ENCODE assay signal across 8 cellular contexts in the genomic region with DNA sequence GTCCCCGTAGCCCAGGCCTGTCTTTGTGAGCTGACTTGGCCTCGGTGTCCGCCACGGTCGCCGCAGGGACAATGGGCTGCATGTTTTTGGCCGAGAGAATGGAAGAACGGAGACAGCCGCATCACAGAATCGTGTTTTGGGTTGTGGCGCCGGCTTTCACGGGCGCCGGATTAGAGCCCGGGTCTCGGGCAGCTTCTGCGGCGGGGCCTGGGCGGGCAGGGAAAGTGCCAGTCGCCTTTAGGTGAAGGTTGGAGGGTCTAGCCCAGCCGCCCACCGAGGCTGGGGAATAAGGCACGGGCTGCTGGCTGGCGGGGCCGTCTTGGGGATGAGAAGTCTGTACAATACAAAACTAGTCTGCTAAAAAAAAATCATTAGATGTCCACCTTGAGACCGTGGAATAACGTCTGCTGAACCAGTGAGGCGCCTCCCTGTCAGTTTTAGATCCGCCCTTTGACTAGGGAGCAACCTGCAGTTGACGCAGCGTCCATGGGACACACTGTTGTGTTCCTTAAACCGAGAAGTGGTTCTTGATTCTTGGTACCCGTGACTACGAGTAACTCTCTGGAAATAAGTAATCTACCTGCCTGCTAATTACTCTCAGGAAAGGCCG. TPM values are rescaled to one million over a fixed set of nuclear protein-coding genes. Genes with fewer than 3 reads are reported as not detected.
DNase-seq lines count a peak whose midpoint lies in the region; ATAC-seq and TF ChIP-seq lines count a peak whose summit lies in the region.

No MANE protein-coding gene starts in this region.

- H2AFZ ChIP-seq in OCI-LY7 (ENCODE audit: low read length), result peak overlapping the region; percentile 24; the same call in 1 of the 2 replicates

- peak; percentile 58 for DNase-seq in OCI-LY7 (ENCODE audit: low spot score)
- peak; percentile 35 for DNase-seq in activated effector memory CD4-positive, alpha-beta T cell treated with Interleukin-2 at 50 U/mL for 16 hours
- DNase-seq in foreskin keratinocyte, result peak; percentile 29 to 59
- DNase-seq in tibial artery, result peak; percentile 51 to 67

- H3K4me2 ChIP-seq in BLaER1 treated with 17β-estradiol and CSF1 and Interleukin-3, amounts not matched to agents 10 nM and 100 nM, result peak overlapping the region; percentile 69 to 92 (median 87)
- peak overlapping the region; percentile 96 for H3K4me2 ChIP-seq in OCI-LY7 (ENCODE audit: low read length)

- peak overlapping the region; percentile 67 to 99 (median 89) for H3K4me3 ChIP-seq in BLaER1 treated with 17β-estradiol and CSF1 and Interleukin-3, amounts not matched to agents 10 nM and 100 nM
- H3K4me3 ChIP-seq in OCI-LY7 (ENCODE audit: low read depth, low read length, poor library complexity, severe bottlenecking), result peak overlapping the region; percentile 81
- H3K4me3 ChIP-seq in neutrophil (ENCODE audit: low read depth in 1 of 2, low read length in 1 of 2), result peak overlapping the region; percentile 83 to 90
- H3K4me3 ChIP-seq in tibial artery, result peak overlapping the region; percentile 66 to 90

- no TSS peak for BruUV-seq in OCI-LY7 (replicated peaks; lab: Mats Ljungman, UMichigan)

- H3K9me3 ChIP-seq in BLaER1 treated with 17β-estradiol and CSF1 and Interleukin-3, amounts not matched to agents 10 nM and 100 nM (replicated peaks in 1 of 11), result peaks cover 0 to 4% (median 0%) of the 10 kb centered on the region in 11 experiments; a peak in 1 of 22 replicates
- peaks cover 12% of the 10 kb centered on the region; the same call in 1 of the 2 replicates for H3K9me3 ChIP-seq in OCI-LY7 (ENCODE audit: low read length)
- H3K9me3 ChIP-seq in neutrophil, result no peaks in the 10 kb centered on the region
- H3K9me3 ChIP-seq in tibial artery, result no peaks in the 10 kb centered on the region

- peaks cover 16 to 50% (median 33%) of the 10 kb centered on the region in 10 experiments for H3K4me1 ChIP-seq in BLaER1 treated with 17β-estradiol and CSF1 and Interleukin-3, amounts not matched to agents 10 nM and 100 nM
- H3K4me1 ChIP-seq in OCI-LY7 (ENCODE audit: insufficient read depth, low read length, poor library complexity, severe bottlenecking), result peaks cover 26% of the 10 kb centered on the region
- H3K4me1 ChIP-seq in foreskin keratinocyte, result peaks cover 21% of the 10 kb centered on the region
- H3K4me1 ChIP-seq in neutrophil (ENCODE audit: control insufficient read depth in 1 of 2, insufficient read depth in 1 of 2, low read depth in 1 of 2, low read length in 1 of 2), result peaks cover 25 to 26% of the 10 kb centered on the region in 2 experiments
- peaks cover 0 to 36% (median 9%) of the 10 kb centered on the region in 4 donors for H3K4me1 ChIP-seq in tibial artery

- CTCF ChIA-PET in OCI-LY7 (lab: Charles Lee; ENCODE audit: unreplicated experiment), result interaction anchor here (0.6 kb wide), 1 partner anchor 18 kb away, joined by 5 read pairs; no protein-coding TSS in a partner anchor

- H3K36me3 ChIP-seq in BLaER1 treated with 17β-estradiol and CSF1 and Interleukin-3, amounts not matched to agents 10 nM and 100 nM, result peaks cover 34 to 44% (median 40%) of the 10 kb centered on the region in 11 experiments
- H3K36me3 ChIP-seq in OCI-LY7 (ENCODE audit: insufficient read depth, low read length) (peaks cover 62% of the 10 kb centered on the region), neutrophil (no peaks in the 10 kb centered on the region), tibial artery (peaks cover 21 to 25% (median 24%) of the 10 kb centered on the region in 3 donors)

- intact Hi-C loops in OCI-LY7 (cut with micrococcal nuclease; ENCODE audit: unreplicated experiment) (no loop called here), tibial artery (cut with DNase I; ENCODE audit: low total_unique reads) (no loop called here)

- H3K27me3 ChIP-seq in BLaER1 treated with 17β-estradiol and CSF1 and Interleukin-3, amounts not matched to agents 10 nM and 100 nM, result no peaks in the 10 kb centered on the region
- no peaks in the 10 kb centered on the region for H3K27me3 ChIP-seq in foreskin keratinocyte
- no peaks in the 10 kb centered on the region for H3K27me3 ChIP-seq in neutrophil
- no peaks in the 10 kb centered on the region for H3K27me3 ChIP-seq in tibial artery

- H3K9ac ChIP-seq in BLaER1 treated with 17β-estradiol and CSF1 and Interleukin-3, amounts not matched to agents 10 nM and 100 nM, result peak overlapping the region; percentile 89 to 99 (median 95)

- H3K9me2 ChIP-seq in OCI-LY7 (ENCODE audit: insufficient read depth, low read length), result no peaks in the 10 kb centered on the region

- TF ChIP-seq CTCF in OCI-LY7 (conservative IDR thresholded peaks at IDR 0.05; ENCODE audit: low read length) (no peak), foreskin keratinocyte (conservative IDR thresholded peaks at IDR 0.05) (no peak), neutrophil (IDR thresholded peaks at IDR 0.05) (no peak), tibial artery (IDR thresholded peaks at IDR 0.05) (no peak)

- POLR2A ChIA-PET in OCI-LY7 (lab: Charles Lee), result interaction anchor here (0.9 to 2.5 kb wide), 7 partner anchors 10 to 69 kb away, joined by 3 to 24 read pairs (median 5); a partner anchor contains a TSS

- ATAC-seq in GM19351 (IDR thresholded peaks at IDR 0.05; ENCODE audit: unreplicated experiment), result peak; percentile 28
- ATAC-seq in HG03460 (IDR thresholded peaks at IDR 0.05; ENCODE audit: unreplicated experiment), result peak; percentile 27
- peak; percentile 29 for ATAC-seq in foreskin keratinocyte

- H3K79me2 ChIP-seq in OCI-LY7 (ENCODE audit: insufficient read depth, low read depth, low read length), result peaks cover 76% of the 10 kb centered on the region

- peaks cover 0 to 29% (median 6%) of the 10 kb centered on the region in 11 experiments; a peak in 12 of 22 replicates for H4K20me1 ChIP-seq in BLaER1 treated with 17β-estradiol and CSF1 and Interleukin-3, amounts not matched to agents 10 nM and 100 nM
- H4K20me1 ChIP-seq in OCI-LY7 (ENCODE audit: insufficient read depth, low read length), result peaks cover 7% of the 10 kb centered on the region; the same call in 1 of the 2 replicates

- H3K27ac ChIP-seq in BLaER1 treated with 17β-estradiol and CSF1 and Interleukin-3, amounts not matched to agents 10 nM and 100 nM, result peak overlapping the region; percentile 89 to 100 (median 97)
- H3K27ac ChIP-seq in OCI-LY7 (ENCODE audit: low read depth, low read length, poor library complexity, severe bottlenecking) (peak overlapping the region; percentile 89), foreskin keratinocyte (peak overlapping the region; percentile 83), neutrophil (peak overlapping the region; percentile 97), tibial artery (peak overlapping the region; percentile 96 to 97)

RNA-seq across cellular contexts. Expression of a gene that starts 0.6 kb away (rescaled TPM):
- 20.3 and 22.4 TPM in 2 replicates for total RNA-seq in OCI-LY7 (2014; rRNA removed; shearing (Covaris generic))
- 11.1 and 11.4 TPM in 2 replicates for total RNA-seq in OCI-LY7 (2022)
- 12.4 and 15.6 TPM in 2 replicates for total RNA-seq in foreskin keratinocyte
- polyA plus RNA-seq in foreskin keratinocyte, result 8.7 and 9.6 TPM in 2 replicates

RNA-seq across cellular contexts. Expression of a gene that starts 0.7 kb away (rescaled TPM):
- total RNA-seq in OCI-LY7 (2014; rRNA removed; shearing (Covaris generic)), result 23.5 and 24.2 TPM in 2 replicates
- total RNA-seq in OCI-LY7 (2022) (33.8 and 39.3 TPM in 2 replicates), foreskin keratinocyte (20.7 and 21.6 TPM in 2 replicates)
- polyA plus RNA-seq in foreskin keratinocyte, result 6.0 and 6.9 TPM in 2 replicates

RNA-seq across cellular contexts. Expression of a gene that starts 44.3 kb away (rescaled TPM):
- 23.0 and 24.2 TPM in 2 replicates for total RNA-seq in OCI-LY7 (2014; rRNA removed; shearing (Covaris generic))
- total RNA-seq in OCI-LY7 (2022), result 26.4 and 31.4 TPM in 2 replicates
- 16.5 and 17.4 TPM in 2 replicates for total RNA-seq in foreskin keratinocyte
- 5.4 and 7.1 TPM in 2 replicates for polyA plus RNA-seq in foreskin keratinocyte

Comparison
In these comparisons a context has a peak if more than half of its experiments do, and no peak if none do; other contexts are left out.
1. Peak in every context shown above with its lines: DNase-seq, ATAC-seq, H3K4me3 ChIP-seq and H3K27ac ChIP-seq.